24 cellular contexts compared by ENCODE assay signal in the genomic region with DNA sequence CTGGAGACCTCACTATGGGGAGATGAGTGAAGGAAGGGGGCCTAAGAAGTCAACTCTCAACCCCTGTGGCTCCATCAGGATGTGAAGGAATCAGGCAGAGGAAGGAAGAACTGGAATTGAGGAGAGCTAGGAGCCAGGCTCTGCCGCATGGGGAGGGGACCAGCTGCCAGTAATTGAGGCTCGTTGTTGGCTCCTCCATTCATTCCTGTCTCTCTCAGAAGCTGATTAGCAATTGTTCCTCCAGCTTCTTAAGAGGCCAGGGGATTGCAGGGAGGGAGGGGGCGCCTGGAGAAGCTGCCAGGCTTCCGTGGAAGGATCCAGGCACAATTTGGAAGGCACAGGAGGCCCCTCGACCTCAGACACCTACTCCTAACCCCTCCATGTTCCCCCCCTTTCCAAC. TPM values are rescaled to one million over a fixed set of nuclear protein-coding genes. Genes with fewer than 3 reads are reported as not detected.
"Had no signal": no experiment of that assay in that cellular context is flagged by ENCODE, and none has a peak within 500 bp of the region (broad histone marks: within the 10 kb centered on the region; RNA-seq: fewer than 3 reads in every experiment).

No MANE protein-coding gene starts in this region.

- H3K4me3 Mint-ChIP-seq: naive thymus-derived CD4-positive, alpha-beta T cell had no signal

- H3K4me1 Mint-ChIP-seq: naive thymus-derived CD4-positive, alpha-beta T cell had no signal

- H3K4me1 ChIP-seq: heart left ventricle, pancreas, stomach, transverse colon had no signal

- H3K27ac ChIP-seq: heart left ventricle, pancreas, stomach, thoracic aorta, transverse colon had no signal

- H3K4me3 ChIP-seq: heart left ventricle, pancreas, stomach, thoracic aorta, transverse colon had no signal

- H3K27ac Mint-ChIP-seq: naive thymus-derived CD4-positive, alpha-beta T cell; progenitor cell of endocrine pancreas had no signal

- ATAC-seq: esophagus mucosa; heart left ventricle; left lobe of liver; naive thymus-derived CD4-positive, alpha-beta T cell; pancreas; right cardiac atrium had no signal

- H3K36me3 ChIP-seq: heart left ventricle, pancreas, stomach, thoracic aorta, transverse colon had no signal

- H3K27me3 ChIP-seq: heart left ventricle, pancreas, transverse colon had no signal

- H3K36me3 Mint-ChIP-seq: naive thymus-derived CD4-positive, alpha-beta T cell had no signal

- H3K9me3 ChIP-seq: heart left ventricle, pancreas, stomach, thoracic aorta, transverse colon had no signal

- DNase-seq: effector memory CD4-positive, alpha-beta T cell; heart left ventricle; hippocampal formation; mammary epithelial cell; naive thymus-derived CD4-positive, alpha-beta T cell; occipital lobe; pancreas; right cardiac atrium; small intestine; stimulated activated CD4-positive, alpha-beta T cell treated with anti-CD3 and anti-CD28 coated beads, Interleukin-12 subunit alpha, Interleukin-12 subunit beta, amount 100 ng/mL, for 4 hours; stimulated activated naive CD4-positive, alpha-beta T cell; stomach; substantia nigra; transverse colon had no signal

- H3K9me3 Mint-ChIP-seq: naive thymus-derived CD4-positive, alpha-beta T cell had no signal

RNA-seq across cellular contexts. Expression of a gene that starts 46.1 kb away (rescaled TPM):
- total RNA-seq: esophagus mucosa; glomerular endothelial cell; heart left ventricle; left lobe of liver; lower leg skin; mammary epithelial cell; mesenteric fat pad; mononuclear cell; naive thymus-derived CD4-positive, alpha-beta T cell; right cardiac atrium; thoracic aorta had no signal
- polyA plus RNA-seq: fibroblast of lung; heart left ventricle; mammary epithelial cell; naive thymus-derived CD4-positive, alpha-beta T cell; neural cell; small intestine had no signal
